Comparison of ENCODE assay signal across 1 cellular context in the genomic region with DNA sequence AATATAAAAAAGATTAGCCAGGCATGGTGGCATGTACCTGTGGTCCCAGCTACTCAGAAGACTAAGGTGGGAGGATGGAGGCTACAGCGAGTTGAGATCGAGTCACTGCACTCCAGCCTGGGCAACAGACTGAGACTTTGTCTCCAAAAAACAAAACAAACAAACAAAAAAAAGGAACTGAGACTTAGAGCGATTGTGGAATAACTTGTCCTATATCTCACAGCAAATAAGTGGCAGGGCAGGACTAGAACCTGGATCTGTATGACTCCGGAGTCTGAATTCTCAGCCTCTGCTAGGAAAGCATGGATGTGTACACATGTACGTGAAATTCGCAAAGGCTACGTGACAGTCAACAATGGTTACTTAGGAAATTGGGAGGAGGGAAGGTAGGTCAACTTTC.
TF ChIP-seq lines count a peak whose summit lies in the region.

No MANE protein-coding gene starts in this region.

TF ChIP-seq in GM23338, 12 proteins besides CTCF, POLR2A, EP300 and RAD21 (continued from another document):
- TF ChIP-seq, protein P1, sequence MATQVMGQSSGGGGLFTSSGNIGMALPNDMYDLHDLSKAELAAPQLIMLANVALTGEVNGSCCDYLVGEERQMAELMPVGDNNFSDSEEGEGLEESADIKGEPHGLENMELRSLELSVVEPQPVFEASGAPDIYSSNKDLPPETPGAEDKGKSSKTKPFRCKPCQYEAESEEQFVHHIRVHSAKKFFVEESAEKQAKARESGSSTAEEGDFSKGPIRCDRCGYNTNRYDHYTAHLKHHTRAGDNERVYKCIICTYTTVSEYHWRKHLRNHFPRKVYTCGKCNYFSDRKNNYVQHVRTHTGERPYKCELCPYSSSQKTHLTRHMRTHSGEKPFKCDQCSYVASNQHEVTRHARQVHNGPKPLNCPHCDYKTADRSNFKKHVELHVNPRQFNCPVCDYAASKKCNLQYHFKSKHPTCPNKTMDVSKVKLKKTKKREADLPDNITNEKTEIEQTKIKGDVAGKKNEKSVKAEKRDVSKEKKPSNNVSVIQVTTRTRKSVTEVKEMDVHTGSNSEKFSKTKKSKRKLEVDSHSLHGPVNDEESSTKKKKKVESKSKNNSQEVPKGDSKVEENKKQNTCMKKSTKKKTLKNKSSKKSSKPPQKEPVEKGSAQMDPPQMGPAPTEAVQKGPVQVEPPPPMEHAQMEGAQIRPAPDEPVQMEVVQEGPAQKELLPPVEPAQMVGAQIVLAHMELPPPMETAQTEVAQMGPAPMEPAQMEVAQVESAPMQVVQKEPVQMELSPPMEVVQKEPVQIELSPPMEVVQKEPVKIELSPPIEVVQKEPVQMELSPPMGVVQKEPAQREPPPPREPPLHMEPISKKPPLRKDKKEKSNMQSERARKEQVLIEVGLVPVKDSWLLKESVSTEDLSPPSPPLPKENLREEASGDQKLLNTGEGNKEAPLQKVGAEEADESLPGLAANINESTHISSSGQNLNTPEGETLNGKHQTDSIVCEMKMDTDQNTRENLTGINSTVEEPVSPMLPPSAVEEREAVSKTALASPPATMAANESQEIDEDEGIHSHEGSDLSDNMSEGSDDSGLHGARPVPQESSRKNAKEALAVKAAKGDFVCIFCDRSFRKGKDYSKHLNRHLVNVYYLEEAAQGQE (IDR thresholded peaks at IDR 0.05; ENCODE audit: unreplicated experiment): no peak
